ENCODE assay signal across 21 cellular contexts in genomic region chr9:101995231-101995630, GRCh38.
DNase-seq lines count a peak whose midpoint lies in the region; TF ChIP-seq lines count a peak whose summit lies in the region.
"Had no signal": no experiment of that assay in that cellular context is flagged by ENCODE, and none has a peak within 500 bp of the region (broad histone marks: within the 10 kb centered on the region; RNA-seq: fewer than 3 reads in every experiment).

No MANE protein-coding gene starts in this region.

- TF ChIP-seq EP300 in Ishikawa (IDR thresholded peaks at IDR 0.05; ENCODE audit: borderline replicate concordance) (peak; percentile 99), tibial nerve (IDR thresholded peaks at IDR 0.05) (no peak)

- no peak for DNase-seq in Caco-2
- DNase-seq in brain microvascular endothelial cell = peak; percentile 93
- DNase-seq in kidney glomerular epithelial cell (lab: John Stamatoyannopoulos, UW) = peak; percentile 27
- no peak for DNase-seq in activated CD4-positive, alpha-beta T cell treated with anti-CD3 and anti-CD28 coated beads, Interleukin-2, amount 10 ng/mL, durations not matched to agents 7 days and 5 days
- no peak for DNase-seq in activated CD8-positive, alpha-beta memory T cell treated with anti-CD3 and anti-CD28 coated beads, Interleukin-2, amount 50 U/mL, for 4 hours
- DNase-seq in tibial nerve (ENCODE audit: low spot score in 2 of 2) = no peak
- DNase-seq in adrenal gland = no peak
- DNase-seq: activated CD4-positive, alpha-beta T cell treated with anti-CD3 and anti-CD28 coated beads for 1 hour; CD4-positive, CD25-positive, alpha-beta regulatory T cell; dermis blood vessel endothelial cell; DND-41; glutamatergic neuron; NCI-H1436; NCI-H82; right cardiac atrium had no signal

- H3K27ac Mint-ChIP-seq in Caco-2 (ENCODE audit: unreplicated experiment) = peak overlapping the region; percentile 27
- H3K27ac Mint-ChIP-seq in activated CD4-positive, alpha-beta T cell treated with anti-CD3 and anti-CD28 coated beads, Interleukin-2, amount 10 ng/mL, durations not matched to agents 7 days and 5 days = no peak overlapping the region
- H3K27ac Mint-ChIP-seq: activated naive CD8-positive, alpha-beta T cell; CD4-positive, CD25-positive, alpha-beta regulatory T cell; stimulated activated effector memory CD8-positive, alpha-beta T cell treated with anti-CD3 and anti-CD28 coated beads, Interleukin-12 subunit alpha, Interleukin-12 subunit beta, amount 100 ng/mL, for 72 hours had no signal

- H3K4me1 ChIP-seq in Caco-2 = no peaks in the 10 kb centered on the region
- H3K4me1 ChIP-seq in tibial nerve = no peaks in the 10 kb centered on the region
- H3K4me1 ChIP-seq in adrenal gland (replicated peaks in 1 of 2) = no peaks in the 10 kb centered on the region

- H3K9me3 ChIP-seq in Caco-2 = no peaks in the 10 kb centered on the region
- H3K9me3 ChIP-seq in tibial nerve = no peaks in the 10 kb centered on the region
- no peaks in the 10 kb centered on the region for H3K9me3 ChIP-seq in adrenal gland (replicated peaks in 1 of 3)
- H3K9me3 ChIP-seq: neutrophil, thoracic aorta had no signal

- BruUV-seq in Caco-2 (replicated peaks; lab: Mats Ljungman, UMichigan) = no TSS peak

- H3K27me3 Mint-ChIP-seq in Caco-2 (ENCODE audit: insufficient read depth, unreplicated experiment) = peaks cover 2% of the 10 kb centered on the region
- no peaks in the 10 kb centered on the region for H3K27me3 Mint-ChIP-seq in activated CD4-positive, alpha-beta T cell treated with anti-CD3 and anti-CD28 coated beads, Interleukin-2, amount 10 ng/mL, durations not matched to agents 7 days and 5 days
- H3K27me3 Mint-ChIP-seq: CD4-positive, CD25-positive, alpha-beta regulatory T cell had no signal

- H3K27me3 ChIP-seq in Caco-2 (replicated peaks; ENCODE audit: control insufficient read depth, insufficient read depth, low read length) (no peaks in the 10 kb centered on the region), brain microvascular endothelial cell (replicated peaks) (no peaks in the 10 kb centered on the region), tibial nerve (no peaks in the 10 kb centered on the region), adrenal gland (no peaks in the 10 kb centered on the region)
- H3K27me3 ChIP-seq: neutrophil had no signal

- H3K4me1 Mint-ChIP-seq in Caco-2 (ENCODE audit: low read depth, unreplicated experiment) = no peaks in the 10 kb centered on the region
- no peaks in the 10 kb centered on the region for H3K4me1 Mint-ChIP-seq in activated CD4-positive, alpha-beta T cell treated with anti-CD3 and anti-CD28 coated beads, Interleukin-2, amount 10 ng/mL, durations not matched to agents 7 days and 5 days
- H3K4me1 Mint-ChIP-seq: CD4-positive, CD25-positive, alpha-beta regulatory T cell; stimulated activated effector memory CD8-positive, alpha-beta T cell treated with anti-CD3 and anti-CD28 coated beads, Interleukin-12 subunit alpha, Interleukin-12 subunit beta, amount 100 ng/mL, for 72 hours had no signal

- peak overlapping the region; percentile 71 for H3K27ac ChIP-seq in brain microvascular endothelial cell
- no peak overlapping the region for H3K27ac ChIP-seq in tibial nerve
- no peak overlapping the region for H3K27ac ChIP-seq in adrenal gland
- H3K27ac ChIP-seq: neutrophil, SK-N-MC, thoracic aorta had no signal

- WGBS in tibial nerve, 2 donors = 69 to 75% methylated on average over 5 of the region's 5 CpGs
- WGBS in adrenal gland, 4 donors = 58 to 73% (median 64%) methylated on average over 5 of the region's 5 CpGs

- H3K9me3 Mint-ChIP-seq in Caco-2 (ENCODE audit: unreplicated experiment) = no peaks in the 10 kb centered on the region
- no peaks in the 10 kb centered on the region for H3K9me3 Mint-ChIP-seq in activated CD4-positive, alpha-beta T cell treated with anti-CD3 and anti-CD28 coated beads, Interleukin-2, amount 10 ng/mL, durations not matched to agents 7 days and 5 days

- H3K36me3 Mint-ChIP-seq in Caco-2 (ENCODE audit: insufficient read depth, unreplicated experiment) = no peaks in the 10 kb centered on the region
- no peaks in the 10 kb centered on the region for H3K36me3 Mint-ChIP-seq in activated CD4-positive, alpha-beta T cell treated with anti-CD3 and anti-CD28 coated beads, Interleukin-2, amount 10 ng/mL, durations not matched to agents 7 days and 5 days (ENCODE audit: low read depth)
- H3K36me3 Mint-ChIP-seq: activated naive CD8-positive, alpha-beta T cell; CD4-positive, CD25-positive, alpha-beta regulatory T cell; stimulated activated effector memory CD8-positive, alpha-beta T cell treated with anti-CD3 and anti-CD28 coated beads, Interleukin-12 subunit alpha, Interleukin-12 subunit beta, amount 100 ng/mL, for 72 hours had no signal

- no peak for TF ChIP-seq CTCF in Caco-2 (IDR thresholded peaks at IDR 0.05; ENCODE audit: insufficient read depth in 1 of 2, low read depth in 1 of 2, low read length in 1 of 2, severe bottlenecking in 1 of 2, unreplicated experiment in 1 of 2)
- TF ChIP-seq CTCF in brain microvascular endothelial cell (IDR thresholded peaks at IDR 0.05; ENCODE audit: low read depth, low read length, missing control alignments) = no peak
- no peak for TF ChIP-seq CTCF in tibial nerve (IDR thresholded peaks at IDR 0.05)
- TF ChIP-seq CTCF in adrenal gland (IDR thresholded peaks at IDR 0.05) = no peak

- intact Hi-C loops in Caco-2 (cut with micrococcal nuclease; ENCODE audit: unreplicated experiment) (no loop called here), adrenal gland (cut with DNase I) (no loop called here)

- H3K36me3 ChIP-seq in Caco-2 (ENCODE audit: control insufficient read depth, insufficient read depth, low read length) (no peaks in the 10 kb centered on the region), brain microvascular endothelial cell (replicated peaks) (no peaks in the 10 kb centered on the region), tibial nerve (no peaks in the 10 kb centered on the region), adrenal gland (replicated peaks in 1 of 2) (no peaks in the 10 kb centered on the region)
- H3K36me3 ChIP-seq: neutrophil, thoracic aorta had no signal

- no peak overlapping the region for H3K4me3 ChIP-seq in Caco-2 (ENCODE audit: low read depth, low read length)
- no peak overlapping the region for H3K4me3 ChIP-seq in brain microvascular endothelial cell (ENCODE audit: low read depth, low read length)
- no peak overlapping the region for H3K4me3 ChIP-seq in tibial nerve
- no peak overlapping the region for H3K4me3 ChIP-seq in adrenal gland
- H3K4me3 ChIP-seq: SK-N-MC, thoracic aorta had no signal

- TF ChIP-seq POLR2A in tibial nerve (IDR thresholded peaks at IDR 0.05) = no peak
- TF ChIP-seq POLR2A in adrenal gland (IDR thresholded peaks at IDR 0.05) = no peak

- POLR2A ChIA-PET in Caco-2 (lab: Charles Lee) = no interaction called here
- POLR2A ChIA-PET in activated CD4-positive, alpha-beta T cell treated with anti-CD3 and anti-CD28 coated beads, Interleukin-2, amount 10 ng/mL, durations not matched to agents 7 days and 5 days (lab: Charles Lee) = no interaction called here

- no peak; the same call in 1 of the 2 replicates for TF ChIP-seq RAD21 in Ishikawa (IDR thresholded peaks at IDR 0.05; ENCODE audit: low read depth)

- CTCF ChIA-PET in Caco-2 (lab: Charles Lee) = no interaction called here
- CTCF ChIA-PET in activated CD4-positive, alpha-beta T cell treated with anti-CD3 and anti-CD28 coated beads, Interleukin-2, amount 10 ng/mL, durations not matched to agents 7 days and 5 days (lab: Charles Lee) = no interaction called here

- in situ Hi-C loops in brain microvascular endothelial cell (cut with HindIII; ENCODE audit: low pct_ligation_motif_present, low sequenced_read_pairs) = no loop called here

- H3K4me3 Mint-ChIP-seq in Caco-2 (ENCODE audit: unreplicated experiment) = no peak overlapping the region
- H3K4me3 Mint-ChIP-seq in activated CD4-positive, alpha-beta T cell treated with anti-CD3 and anti-CD28 coated beads, Interleukin-2, amount 10 ng/mL, durations not matched to agents 7 days and 5 days = no peak overlapping the region
- H3K4me3 Mint-ChIP-seq: activated naive CD8-positive, alpha-beta T cell; CD4-positive, CD25-positive, alpha-beta regulatory T cell; stimulated activated effector memory CD8-positive, alpha-beta T cell treated with anti-CD3 and anti-CD28 coated beads, Interleukin-12 subunit alpha, Interleukin-12 subunit beta, amount 100 ng/mL, for 72 hours had no signal

TF ChIP-seq in Ishikawa, 13 proteins besides CTCF, POLR2A, EP300 and RAD21 (continues in another document):
- TF ChIP-seq TAF1 (IDR thresholded peaks at IDR 0.05; ENCODE audit: low read depth) (no peak), CEBPB (IDR thresholded peaks at IDR 0.05) (no peak), REST (IDR thresholded peaks at IDR 0.05; ENCODE audit: low read depth) (no peak), TCF12 (IDR thresholded peaks at IDR 0.05; ENCODE audit: low read depth) (peak; percentile 98), FOXM1 (IDR thresholded peaks at IDR 0.05; ENCODE audit: borderline replicate concordance, low read depth) (peak; percentile 97), CREB1 (IDR thresholded peaks at IDR 0.05; ENCODE audit: low read depth) (0 out of 2 replicates have a peak, but pooled peaks have one; percentile 33), ZBTB7A (IDR thresholded peaks at IDR 0.05; ENCODE audit: low read depth) (no peak)

Comparison
In these comparisons a context has a peak if more than half of its experiments do, and no peak if none do; other contexts are left out.
1. DNase-seq: peak in brain microvascular endothelial cell (single experiment) and kidney glomerular epithelial cell (single experiment); none in Caco-2 (0 of 2), activated CD4-positive, alpha-beta T cell treated with anti-CD3 and anti-CD28 coated beads, Interleukin-2, amount 10 ng/mL, durations not matched to agents 7 days and 5 days (single experiment), activated CD8-positive, alpha-beta memory T cell treated with anti-CD3 and anti-CD28 coated beads, Interleukin-2, amount 50 U/mL, for 4 hours (single experiment), tibial nerve (0 of 2) and adrenal gland (0 of 7).